Comparison of ENCODE assay signal across 1 cellular context in genomic region chr1:104120488-104120887, GRCh38.
TF ChIP-seq lines count a peak whose summit lies in the region.

No MANE protein-coding gene starts in this region.

TF ChIP-seq in GM23338, 12 proteins besides CTCF, POLR2A, EP300 and RAD21 (continued from another document):
- TF ChIP-seq POLR2AphosphoS5 (IDR thresholded peaks at IDR 0.05; ENCODE audit: low read depth) (no peak), JUNB (IDR thresholded peaks at IDR 0.05; ENCODE audit: unreplicated experiment) (no peak), ETS1 (IDR thresholded peaks at IDR 0.05) (no peak), EZH2 (IDR thresholded peaks at IDR 0.05; ENCODE audit: low read depth, unreplicated experiment) (no peak), NANOG (IDR thresholded peaks at IDR 0.05; ENCODE audit: borderline replicate concordance) (no peak), ZNF114 (CRISPR knock-in tag; IDR thresholded peaks at IDR 0.05) (no peak), REST (IDR thresholded peaks at IDR 0.05; ENCODE audit: unreplicated experiment) (no peak), ZNF331 (CRISPR knock-in tag; IDR thresholded peaks at IDR 0.05; ENCODE audit: low read depth) (no peak), CREB1 (CRISPR knock-in tag; IDR thresholded peaks at IDR 0.05; ENCODE audit: low read depth) (no peak), ZNF462 (CRISPR knock-in tag; IDR thresholded peaks at IDR 0.05) (no peak), EZH2phosphoT487 (IDR thresholded peaks at IDR 0.05; ENCODE audit: unreplicated experiment) (no peak)
